In genomic region chr3:23615068-23615467, GRCh38 we compare ENCODE assay signal across 17 cellular contexts.
DNase-seq lines count a peak whose midpoint lies in the region; ATAC-seq, FAIRE-seq and TF ChIP-seq lines count a peak whose summit lies in the region.
"Had no signal": no experiment of that assay in that cellular context is flagged by ENCODE, and none has a peak within 500 bp of the region (broad histone marks: within the 10 kb centered on the region; RNA-seq: fewer than 3 reads in every experiment).

No MANE protein-coding gene starts in this region.

- peak; percentile 37; the same call in 1 of the 2 replicates for TF ChIP-seq RAD21 in GM12878 (IDR thresholded peaks at IDR 0.05; ENCODE audit: insufficient read depth, low read depth, low read length)

- H3K23ac ChIP-seq in H9 (ENCODE audit: insufficient read length, low read depth, low read length): no peak overlapping the region

- peaks cover 0 to 3% (median 3%) of the 10 kb centered on the region in 3 experiments; a peak in 1 of 7 replicates for H3K36me3 Mint-ChIP-seq in H9 (ENCODE audit: insufficient read depth in 1 of 3, low read depth in 3 of 3)
- H3K36me3 Mint-ChIP-seq in stimulated activated naive B cell treated with anti-CD40 and anti-IgM and Interleukin-4, amounts not matched to agents 10 μg/mL and 1 μg/mL and 100 μg/mL, for 72 hours: peaks cover 8 to 18% of the 10 kb centered on the region in 2 donors
- peaks cover 2% of the 10 kb centered on the region for H3K36me3 Mint-ChIP-seq in effector memory CD8-positive, alpha-beta T cell (ENCODE audit: insufficient read depth)
- H3K36me3 Mint-ChIP-seq: CD4-positive, CD25-positive, alpha-beta regulatory T cell had no signal

- TF ChIP-seq CTCF in GM06990 (IDR thresholded peaks at IDR 0.05; ENCODE audit: insufficient read depth, low read length, poor library complexity, severe bottlenecking) (peak; percentile 24), H9 (conservative IDR thresholded peaks at IDR 0.05) (peak; percentile 22; the same call in 1 of the 3 replicates), GM12878 (IDR thresholded peaks at IDR 0.05 in 2 of 3, conservative IDR thresholded peaks at IDR 0.05 in 1 of 3; ENCODE audit: control insufficient read depth in 2 of 3, extremely low read depth in 1 of 3, insufficient read depth in 1 of 3, low read depth in 3 of 3, low read length in 3 of 3) (peak in 1 of 3 experiments; percentile 7; a peak in 1 of 6 replicates)

- BruUV-seq in GM12878 (replicated peaks; lab: Mats Ljungman, UMichigan): no TSS peak

- no peak overlapping the region for H4K91ac ChIP-seq in H9 (ENCODE audit: insufficient read length, low read depth, low read length)

- no peak overlapping the region for H4K8ac ChIP-seq in H9 (replicated peaks; ENCODE audit: insufficient read length, low read depth, low read length)

- TF ChIP-seq POLR2A in GM12878 (IDR thresholded peaks at IDR 0.05; ENCODE audit: low read depth, low read length): no peak

- H3K4me2 ChIP-seq in H9 (ENCODE audit: insufficient read depth, insufficient read length, low read length): no peak overlapping the region
- no peak overlapping the region for H3K4me2 ChIP-seq in GM12878 (ENCODE audit: control insufficient read depth, insufficient read depth)
- H3K4me2 ChIP-seq: GM23338 had no signal

- SMC1A ChIA-PET in GM12878 (lab: Charles Lee; ENCODE audit: uncharacterized antibody, unreplicated experiment): interaction anchor here (0.7 to 4.5 kb wide), 6 partner anchors 22 to 289 kb away, joined by 3 to 24 read pairs (median 4); no protein-coding TSS in a partner anchor

- no peak overlapping the region for H3K4me3 Mint-ChIP-seq in H9
- H3K4me3 Mint-ChIP-seq in stimulated activated naive B cell treated with anti-CD40 and anti-IgM and Interleukin-4, amounts not matched to agents 10 μg/mL and 1 μg/mL and 100 μg/mL, for 72 hours: no peak overlapping the region
- H3K4me3 Mint-ChIP-seq in effector memory CD8-positive, alpha-beta T cell: no peak overlapping the region
- H3K4me3 Mint-ChIP-seq: CD4-positive, CD25-positive, alpha-beta regulatory T cell; GM23338 had no signal

- H3K4ac ChIP-seq in H9 (ENCODE audit: low read depth, low read length): no peak overlapping the region

- peaks cover 19% of the 10 kb centered on the region in 2 experiments for H3K4me1 Mint-ChIP-seq in H9
- H3K4me1 Mint-ChIP-seq in stimulated activated naive B cell treated with anti-CD40 and anti-IgM and Interleukin-4, amounts not matched to agents 10 μg/mL and 1 μg/mL and 100 μg/mL, for 72 hours: peaks cover 17 to 37% of the 10 kb centered on the region in 2 donors
- peaks cover 0 to 6% of the 10 kb centered on the region in 2 donors for H3K4me1 Mint-ChIP-seq in effector memory CD8-positive, alpha-beta T cell (ENCODE audit: low read depth in 2 of 2)

- in situ Hi-C loops in GM12878 (cut with MboI) (no loop called here), G401 (cut with HindIII; ENCODE audit: low sequenced_read_pairs) (no loop called here)

- no peak overlapping the region for H3K9ac ChIP-seq in H9 (ENCODE audit: extremely low read depth, insufficient read length, low read length)
- no peak overlapping the region for H3K9ac ChIP-seq in GM12878 (ENCODE audit: control insufficient read depth, insufficient read depth, low read length)
- H3K9ac ChIP-seq: BLaER1 treated with 17β-estradiol and CSF1 and Interleukin-3, amounts not matched to agents 10 nM and 100 nM had no signal

- peaks cover 3% of the 10 kb centered on the region in 2 experiments; a peak in 3 of 5 replicates for H3K9me3 Mint-ChIP-seq in H9
- peaks cover 4 to 11% of the 10 kb centered on the region in 2 donors for H3K9me3 Mint-ChIP-seq in stimulated activated naive B cell treated with anti-CD40 and anti-IgM and Interleukin-4, amounts not matched to agents 10 μg/mL and 1 μg/mL and 100 μg/mL, for 72 hours
- peaks cover 0 to 3% of the 10 kb centered on the region in 2 donors for H3K9me3 Mint-ChIP-seq in effector memory CD8-positive, alpha-beta T cell

- H3K14ac ChIP-seq in H9 (ENCODE audit: insufficient read depth, low read length): no peak overlapping the region

- H3K4me1 ChIP-seq in H9 (ENCODE audit: insufficient read depth, low read length) (no peaks in the 10 kb centered on the region), GM12878 (ENCODE audit: control insufficient read depth, insufficient read depth, low read length) (no peaks in the 10 kb centered on the region)

- no peak for DNase-seq in GM06990 (ENCODE audit: extremely low read depth, insufficient read length)
- no peak for DNase-seq in H9
- peak; percentile 5 for DNase-seq in NCI-H69 (lab: John Stamatoyannopoulos, UW)
- DNase-seq in GM12878 (ENCODE audit: low read depth, low spot score): no peak
- no peak for DNase-seq in stimulated activated naive B cell treated with anti-CD40 and anti-IgM and Interleukin-4, amounts not matched to agents 10 μg/mL and 1 μg/mL and 100 μg/mL, for 72 hours
- no peak for DNase-seq in effector memory CD8-positive, alpha-beta T cell
- no peak for DNase-seq in G401 (ENCODE audit: low spot score)
- no peak for DNase-seq in iPS-NIHi11 (ENCODE audit: low spot score)
- DNase-seq: 8988T; Calu3; CD4-positive, CD25-positive, alpha-beta regulatory T cell; DMS 273 treated with DMSO at 0.1 percent for 48 hours; HCEC 1CT; KBM-7 had no signal

- H3K27ac ChIP-seq in H9 (ENCODE audit: insufficient read length, low read depth, low read length): no peak overlapping the region
- no peak overlapping the region for H3K27ac ChIP-seq in GM12878 (ENCODE audit: control insufficient read depth, insufficient read depth)
- H3K27ac ChIP-seq: BLaER1 treated with 17β-estradiol and CSF1 and Interleukin-3, amounts not matched to agents 10 nM and 100 nM had no signal

- H3K18ac ChIP-seq in H9 (ENCODE audit: insufficient read length, low read depth, low read length): no peak overlapping the region

- ATAC-seq in GM12878: peak; percentile 72
- no peak for ATAC-seq in stimulated activated naive B cell treated with anti-CD40 and anti-IgM and Interleukin-4, amounts not matched to agents 10 μg/mL and 1 μg/mL and 100 μg/mL, for 72 hours (replicated peaks)
- ATAC-seq in effector memory CD8-positive, alpha-beta T cell (replicated peaks): no peak
- ATAC-seq: GM23338 had no signal

- no peak overlapping the region for H2AFZ ChIP-seq in H9 (ENCODE audit: low read length)
- H2AFZ ChIP-seq in GM12878 (ENCODE audit: control insufficient read depth, low read depth, low read length): no peak overlapping the region
- H2AFZ ChIP-seq: GM23338 had no signal

- H3K79me2 ChIP-seq in H9 (ENCODE audit: insufficient read depth, low read length) (no peaks in the 10 kb centered on the region), GM12878 (ENCODE audit: control insufficient read depth, insufficient read depth, low read length) (no peaks in the 10 kb centered on the region)

- H3K9me3 ChIP-seq in H9 (ENCODE audit: control insufficient read depth, low read depth, low read length) (no peaks in the 10 kb centered on the region), GM12878 (replicated peaks; ENCODE audit: control insufficient read depth, insufficient read depth, low read length) (no peaks in the 10 kb centered on the region)

- no peak overlapping the region for H2BK5ac ChIP-seq in H9 (ENCODE audit: insufficient read length, low read length)

- no peak overlapping the region for H4K5ac ChIP-seq in H9 (ENCODE audit: insufficient read length, low read depth, low read length)

- no peak overlapping the region for H2BK15ac ChIP-seq in H9 (ENCODE audit: low read depth, low read length)

- H3K4me3 ChIP-seq in GM06990 (replicated peaks; ENCODE audit: low read depth, low read length): no peak overlapping the region
- H3K4me3 ChIP-seq in GM12878: no peak overlapping the region
- H3K4me3 ChIP-seq: BLaER1 treated with 17β-estradiol and CSF1 and Interleukin-3, amounts not matched to agents 10 nM and 100 nM; GM23338 had no signal

- H3K36me3 ChIP-seq in GM06990 (ENCODE audit: control insufficient read depth, insufficient read depth, low read length): no peaks in the 10 kb centered on the region
- H3K36me3 ChIP-seq in GM12878 (ENCODE audit: control insufficient read depth in 2 of 2, insufficient read depth in 2 of 2, low read length in 1 of 2): no peaks in the 10 kb centered on the region
- H3K36me3 ChIP-seq: BLaER1 treated with 17β-estradiol and CSF1 and Interleukin-3, amounts not matched to agents 10 nM and 100 nM had no signal

- H2BK20ac ChIP-seq in H9 (ENCODE audit: low read depth, low read length, poor library complexity, severe bottlenecking): no peak overlapping the region

- no peak overlapping the region for H2BK12ac ChIP-seq in H9 (ENCODE audit: insufficient read length, low read depth, low read length)

- no peak overlapping the region for H2BK120ac ChIP-seq in H9 (ENCODE audit: low read depth, low read length, poor library complexity, severe bottlenecking)

- H3K56ac ChIP-seq in H9 (ENCODE audit: insufficient read length, low read depth, low read length): no peak overlapping the region

- intact Hi-C loops in GM12878 (cut with micrococcal nuclease; ENCODE audit: unreplicated experiment): no loop called here

- H3T11ph ChIP-seq in H9 (ENCODE audit: low read length): no peak overlapping the region

- no peak overlapping the region for H2AK5ac ChIP-seq in H9 (ENCODE audit: insufficient read length, low read length)

- no peaks in the 10 kb centered on the region for H3K23me2 ChIP-seq in H9 (ENCODE audit: insufficient read length, low read depth, low read length, poor library complexity, severe bottlenecking)

- H3K27ac Mint-ChIP-seq in H9: no peak overlapping the region
- H3K27ac Mint-ChIP-seq in stimulated activated naive B cell treated with anti-CD40 and anti-IgM and Interleukin-4, amounts not matched to agents 10 μg/mL and 1 μg/mL and 100 μg/mL, for 72 hours: no peak overlapping the region
- no peak overlapping the region for H3K27ac Mint-ChIP-seq in effector memory CD8-positive, alpha-beta T cell
- H3K27ac Mint-ChIP-seq: CD4-positive, CD25-positive, alpha-beta regulatory T cell; GM23338 had no signal

- WGBS in H9 (ENCODE audit: extremely low coverage, insufficient read length, low lambda C conversion rate): no CpG with 5 or more reads among the region's 5 CpGs
- WGBS in GM12878 (ENCODE audit: insufficient coverage, insufficient replicate concordance, low lambda C conversion rate, missing lambda C conversion rate): 96% methylated on average over 5 of the region's 5 CpGs

- H3K79me1 ChIP-seq in H9 (ENCODE audit: insufficient read depth, low read depth, low read length, poor library complexity, severe bottlenecking): no peaks in the 10 kb centered on the region

- no peak for TF ChIP-seq EP300 in GM12878 (IDR thresholded peaks at IDR 0.05; ENCODE audit: borderline replicate concordance in 1 of 2, control insufficient read depth in 1 of 2, low read depth in 2 of 2, low read length in 2 of 2)

- no peak for FAIRE-seq in GM12878 (lab: Jason Lieb, UNC)
- FAIRE-seq: GM18507 had no signal

- H4K20me1 ChIP-seq in H9 (ENCODE audit: control insufficient read depth, insufficient read depth, insufficient read length) (no peaks in the 10 kb centered on the region), GM12878 (ENCODE audit: control insufficient read depth, insufficient read depth) (no peaks in the 10 kb centered on the region)
- H4K20me1 ChIP-seq: BLaER1 treated with 17β-estradiol and CSF1 and Interleukin-3, amounts not matched to agents 10 nM and 100 nM had no signal

- CTCF ChIA-PET in GM12878 (lab: Yijun Ruan, JAX): interaction anchor here (0.7 to 1.7 kb wide), 5 partner anchors 10 to 146 kb away, joined by 3 to 4 read pairs (median 3); no protein-coding TSS in a partner anchor

- POLR2A ChIA-PET in GM12878 (lab: Charles Lee): no interaction called here

- H3K27me3 ChIP-seq in GM06990 (replicated peaks; ENCODE audit: control insufficient read depth, insufficient read depth, low read length): no peaks in the 10 kb centered on the region
- H3K27me3 ChIP-seq in H9 (ENCODE audit: insufficient read depth, low read length): no peaks in the 10 kb centered on the region
- H3K27me3 ChIP-seq in GM12878 (replicated peaks in 1 of 2; ENCODE audit: control insufficient read depth in 2 of 2, insufficient read depth in 2 of 2, low read length in 1 of 2): no peaks in the 10 kb centered on the region
- H3K27me3 ChIP-seq: BLaER1 treated with 17β-estradiol and CSF1 and Interleukin-3, amounts not matched to agents 10 nM and 100 nM had no signal

- H3K27me3 Mint-ChIP-seq in H9 (ENCODE audit: low read depth): peaks cover 2% of the 10 kb centered on the region; the same call in 1 of the 2 replicates
- no peaks in the 10 kb centered on the region for H3K27me3 Mint-ChIP-seq in stimulated activated naive B cell treated with anti-CD40 and anti-IgM and Interleukin-4, amounts not matched to agents 10 μg/mL and 1 μg/mL and 100 μg/mL, for 72 hours
- peaks cover 0 to 17% of the 10 kb centered on the region in 2 donors for H3K27me3 Mint-ChIP-seq in effector memory CD8-positive, alpha-beta T cell

- RAD21 ChIA-PET in GM12878 (lab: Charles Lee; ENCODE audit: unreplicated experiment): interaction anchor here (0.7 to 1.3 kb wide), 2 partner anchors 146 to 423 kb away, joined by 4 read pairs; no protein-coding TSS in a partner anchor
